Comparison of ENCODE assay signal across 8 cellular contexts in genomic region chr2:36780231-36780808, GRCh38.
DNase-seq lines count a peak whose midpoint lies in the region; ATAC-seq and TF ChIP-seq lines count a peak whose summit lies in the region.

No MANE protein-coding gene starts in this region.

- H3K4me2 ChIP-seq in OCI-LY3 (ENCODE audit: low read length) = peak overlapping the region; percentile 48

- peak; percentile 62; the same call in 1 of the 2 replicates for TF ChIP-seq CTCF in GM12874 (IDR thresholded peaks at IDR 0.05; ENCODE audit: insufficient read depth, low read depth, low read length)
- peak; percentile 86 for TF ChIP-seq CTCF in OCI-LY3 (IDR thresholded peaks at IDR 0.05; ENCODE audit: low read depth, low read length)
- TF ChIP-seq CTCF in coronary artery (IDR thresholded peaks at IDR 0.05) = peak; percentile 43

- H3K4me3 ChIP-seq in OCI-LY3 (ENCODE audit: low read length) = peak overlapping the region; percentile 42
- H3K4me3 ChIP-seq in coronary artery = peak overlapping the region; percentile 49

- H3K27ac ChIP-seq in OCI-LY3 (ENCODE audit: low read length) = no peak overlapping the region
- H3K27ac ChIP-seq in coronary artery = no peak overlapping the region

- no peaks in the 10 kb centered on the region for H3K36me3 ChIP-seq in OCI-LY3 (replicated peaks; ENCODE audit: low read depth, low read length)

- no peaks in the 10 kb centered on the region for H3K79me2 ChIP-seq in OCI-LY3 (ENCODE audit: low read length)

- peaks cover 16% of the 10 kb centered on the region for H3K4me1 ChIP-seq in OCI-LY3 (ENCODE audit: low read length)

- H3K9me3 ChIP-seq in OCI-LY3 (ENCODE audit: insufficient read depth, low read length) = no peaks in the 10 kb centered on the region

- ATAC-seq in GM21515 (IDR thresholded peaks at IDR 0.05; ENCODE audit: unreplicated experiment) = no peak

- H2AFZ ChIP-seq in OCI-LY3 (ENCODE audit: low read depth, low read length) = peak overlapping the region; percentile 47

- DNase-seq in AG20443 (ENCODE audit: low spot score) = peak; percentile 79
- peak; percentile 79 for DNase-seq in HT1080 (ENCODE audit: low read depth)
- DNase-seq in coronary artery (ENCODE audit: low spot score) = no peak
- DNase-seq in lung microvascular endothelial cell (ENCODE audit: low read depth in 2 of 2) = peak; percentile 56 to 59
- no peak for DNase-seq in mucosa of gallbladder (ENCODE audit: low spot score)

- peaks cover 3% of the 10 kb centered on the region; the same call in 1 of the 2 replicates for H3K27me3 ChIP-seq in OCI-LY3 (ENCODE audit: low read depth, low read length)

- no peak overlapping the region for H3K9ac ChIP-seq in OCI-LY3 (ENCODE audit: low read length)

- no peaks in the 10 kb centered on the region for H4K20me1 ChIP-seq in OCI-LY3 (ENCODE audit: insufficient read depth, low read length)

Comparison
In these comparisons a context has a peak if more than half of its experiments do, and no peak if none do; other contexts are left out.
1. DNase-seq: peak in AG20443 (single experiment), HT1080 (single experiment) and lung microvascular endothelial cell (2 of 2); none in coronary artery (single experiment) and mucosa of gallbladder (single experiment).
2. Peak in every context shown above with its lines, with median percentiles within 50 percentile points of each other: CTCF ChIP-seq.